ENCODE assay signal across 10 cellular contexts in the genomic region with DNA sequence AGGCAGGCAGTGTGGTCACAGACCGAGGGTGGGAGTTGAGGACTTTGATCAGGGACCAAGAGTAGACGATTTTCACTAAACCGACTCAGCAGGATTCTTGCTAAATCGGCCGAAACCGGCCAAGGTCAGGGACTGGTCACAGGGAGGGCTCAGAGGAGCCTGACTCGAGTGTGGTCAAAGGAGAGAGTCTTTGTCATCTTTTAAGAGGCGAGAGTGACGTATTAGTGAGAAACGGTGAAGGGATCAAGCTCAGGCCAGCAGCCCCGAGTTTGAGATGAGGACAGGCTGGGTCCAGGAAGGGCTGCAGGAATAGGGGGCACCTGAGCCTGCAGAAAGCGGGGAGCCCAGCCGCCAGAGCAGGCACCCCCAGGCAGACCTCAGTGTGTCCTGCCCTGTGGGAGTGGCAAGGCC. TPM values are rescaled to one million over a fixed set of nuclear protein-coding genes. Genes with fewer than 3 reads are reported as not detected.
DNase-seq lines count a peak whose midpoint lies in the region; ATAC-seq, FAIRE-seq and TF ChIP-seq lines count a peak whose summit lies in the region.
"Had no signal": no experiment of that assay in that cellular context is flagged by ENCODE, and none has a peak within 500 bp of the region (broad histone marks: within the 10 kb centered on the region; RNA-seq: fewer than 3 reads in every experiment).

No MANE protein-coding gene starts in this region.

- no peaks in the 10 kb centered on the region for H3K27me3 Mint-ChIP-seq in activated T-helper 17 cell treated with anti-CD3 and anti-CD28 coated beads, Interleukin-2, amount 50 U/mL, for 72 hours

- H3K4me1 ChIP-seq in mucosa of descending colon (ENCODE audit: low read depth), result peaks cover 14% of the 10 kb centered on the region

- intact Hi-C loops in mucosa of descending colon (cut with DNase I, micrococcal nuclease), result no loop called here

- no peak for ATAC-seq in activated T-helper 17 cell treated with anti-CD3 and anti-CD28 coated beads, Interleukin-2, amount 50 U/mL, for 72 hours (replicated peaks)
- ATAC-seq in mucosa of descending colon (no peak), HG03520 (IDR thresholded peaks at IDR 0.05; ENCODE audit: unreplicated experiment) (no peak)

- no peak for TF ChIP-seq CTCF in mucosa of descending colon (IDR thresholded peaks at IDR 0.05)
- no peak for TF ChIP-seq CTCF in GM20000 (IDR thresholded peaks at IDR 0.05; ENCODE audit: extremely low read depth, missing control alignments)

- peak overlapping the region; percentile 98 for H3K27ac ChIP-seq in substantia nigra (ENCODE audit: low read depth, low read length, poor library complexity, severe bottlenecking)

- TF ChIP-seq POLR2A in GM12891 (IDR thresholded peaks at IDR 0.05; ENCODE audit: low read depth, low read length), result no peak

- H3K9me3 ChIP-seq in mucosa of descending colon, result no peaks in the 10 kb centered on the region

- peaks cover 7% of the 10 kb centered on the region for H3K36me3 Mint-ChIP-seq in activated T-helper 17 cell treated with anti-CD3 and anti-CD28 coated beads, Interleukin-2, amount 50 U/mL, for 72 hours (ENCODE audit: low read depth)

- peak overlapping the region; percentile 89 for H3K4me3 Mint-ChIP-seq in activated T-helper 17 cell treated with anti-CD3 and anti-CD28 coated beads, Interleukin-2, amount 50 U/mL, for 72 hours

- H3K36me3 ChIP-seq in mucosa of descending colon (ENCODE audit: low read depth), result no peaks in the 10 kb centered on the region

- H3K27ac Mint-ChIP-seq in activated T-helper 17 cell treated with anti-CD3 and anti-CD28 coated beads, Interleukin-2, amount 50 U/mL, for 72 hours, result peak overlapping the region; percentile 98

- H3K9me3 Mint-ChIP-seq in activated T-helper 17 cell treated with anti-CD3 and anti-CD28 coated beads, Interleukin-2, amount 50 U/mL, for 72 hours, result no peaks in the 10 kb centered on the region

- DNase-seq in activated CD8-positive, alpha-beta memory T cell treated with anti-CD3 and anti-CD28 coated beads for 24 hours, result peak; percentile 58
- no peak for DNase-seq in activated CD8-positive, alpha-beta memory T cell treated with anti-CD3 and anti-CD28 coated beads, Interleukin-2, amount 50 U/mL, for 4 hours
- peak; percentile 36 to 49 (median 48) for DNase-seq in mucosa of descending colon
- no peak for DNase-seq in substantia nigra (lab: John Stamatoyannopoulos, UW)
- no peak for DNase-seq in GM20000 (ENCODE audit: low spot score)
- DNase-seq in GM12891 (ENCODE audit: insufficient read length, low spot score), result no peak
- DNase-seq: islet precursor cell had no signal

- no peak for FAIRE-seq in GM12891 (lab: Jason Lieb, UNC)
- FAIRE-seq: urothelium cell line had no signal

- H3K4me3 ChIP-seq in mucosa of descending colon, result no peak overlapping the region

- no peaks in the 10 kb centered on the region for H3K4me1 Mint-ChIP-seq in activated T-helper 17 cell treated with anti-CD3 and anti-CD28 coated beads, Interleukin-2, amount 50 U/mL, for 72 hours

TF ChIP-seq in GM12891, 5 proteins besides CTCF, POLR2A, EP300 and RAD21:
- no peak for TF ChIP-seq POU2F2 (IDR thresholded peaks at IDR 0.05; ENCODE audit: low read depth, low read length)
- TF ChIP-seq SPI1 (IDR thresholded peaks at IDR 0.05; ENCODE audit: low read depth, low read length), result no peak
- TF ChIP-seq TAF1 (IDR thresholded peaks at IDR 0.05; ENCODE audit: low read depth, low read length), result no peak
- TF ChIP-seq PAX5 (IDR thresholded peaks at IDR 0.05; ENCODE audit: insufficient read depth, low read length, severe bottlenecking), result no peak
- no peak for TF ChIP-seq POLR2AphosphoS5 (IDR thresholded peaks at IDR 0.05; ENCODE audit: low read depth, low read length)

RNA-seq across cellular contexts. Expression of a gene that starts 41.6 kb away (rescaled TPM):
- under 1 TPM; 0.08 to 0.19 TPM for total RNA-seq in activated T-helper 17 cell treated with anti-CD3 and anti-CD28 coated beads, Interleukin-2, amount 50 U/mL, for 72 hours
- 10 to 100 TPM; 20.7 to 47.7 (median 26.5) TPM for total RNA-seq in mucosa of descending colon
- polyA plus RNA-seq in GM12891 (2012; ENCODE audit: low read depth, missing spikeins), result not detected

Comparison
In these comparisons a context has a peak if more than half of its experiments do, and no peak if none do; other contexts are left out.
1. DNase-seq: peak in activated CD8-positive, alpha-beta memory T cell treated with anti-CD3 and anti-CD28 coated beads for 24 hours (single experiment) and mucosa of descending colon (3 of 3); none in activated CD8-positive, alpha-beta memory T cell treated with anti-CD3 and anti-CD28 coated beads, Interleukin-2, amount 50 U/mL, for 4 hours (single experiment), substantia nigra (0 of 49), GM20000 (single experiment) and GM12891 (single experiment).
2. RNA of a gene that starts 41.6 kb away (total RNA-seq): 20.7 to 47.7 TPM in mucosa of descending colon; 0.08 to 0.19 TPM in activated T-helper 17 cell treated with anti-CD3 and anti-CD28 coated beads, Interleukin-2, amount 50 U/mL, for 72 hours; every median in the first group is over 10 times any median in the second.